In genomic region chr12:106115450-106115849, GRCh38 we compare ENCODE assay signal across 20 cellular contexts. TPM values are rescaled to one million over a fixed set of nuclear protein-coding genes. Genes with fewer than 3 reads are reported as not detected.
DNase-seq lines count a peak whose midpoint lies in the region; ATAC-seq and TF ChIP-seq lines count a peak whose summit lies in the region.
"Had no signal": no experiment of that assay in that cellular context is flagged by ENCODE, and none has a peak within 500 bp of the region (broad histone marks: within the 10 kb centered on the region; RNA-seq: fewer than 3 reads in every experiment).

No MANE protein-coding gene starts in this region.

- H3K27ac Mint-ChIP-seq in brain (peak overlapping the region; percentile 25 to 87 (median 58)), nephron (peak overlapping the region; percentile 61 to 83 (median 73))
- H3K27ac Mint-ChIP-seq: activated CD4-positive, alpha-beta memory T cell treated with anti-CD3 and anti-CD28 coated beads for 36 hours; activated naive CD8-positive, alpha-beta T cell; activated T-cell treated with anti-CD3 and anti-CD28 coated beads, Interleukin-2, amount 50 U/mL, for 24 hours; CD14-positive monocyte; progenitor cell of endocrine pancreas; stimulated activated memory B cell treated with anti-CD40 and anti-IgM and Interleukin-4, amounts not matched to agents 10 μg/mL and 1 μg/mL and 100 μg/mL, for 72 hours; type B pancreatic cell had no signal

- H3K36me3 ChIP-seq in right atrium auricular region (no peaks in the 10 kb centered on the region), upper lobe of left lung (no peaks in the 10 kb centered on the region)
- H3K36me3 ChIP-seq: cardiac muscle cell had no signal

- TF ChIP-seq POLR2A in upper lobe of left lung (IDR thresholded peaks at IDR 0.05) (no peak), GM18505 (IDR thresholded peaks at IDR 0.05; ENCODE audit: borderline replicate concordance, extremely low read depth, insufficient read depth, insufficient read length) (no peak)

- ATAC-seq in Right ventricle myocardium inferior (no peak), HG03571 (IDR thresholded peaks at IDR 0.05; ENCODE audit: unreplicated experiment) (no peak), upper lobe of left lung (ENCODE audit: low FRiP score in 2 of 2) (no peak), GM18505 (IDR thresholded peaks at IDR 0.05; ENCODE audit: unreplicated experiment) (no peak)
- ATAC-seq: stimulated activated memory B cell treated with anti-CD40 and anti-IgM and Interleukin-4, amounts not matched to agents 10 μg/mL and 1 μg/mL and 100 μg/mL, for 72 hours had no signal

- H3K4me3 ChIP-seq in right atrium auricular region (no peak overlapping the region), upper lobe of left lung (no peak overlapping the region)
- H3K4me3 ChIP-seq: cardiac muscle cell had no signal

- intact Hi-C loops in Right ventricle myocardium inferior (cut with DNase I): no loop called here

- no peak for TF ChIP-seq EP300 in upper lobe of left lung (IDR thresholded peaks at IDR 0.05)

- TF ChIP-seq CTCF in right atrium auricular region (IDR thresholded peaks at IDR 0.05): no peak
- TF ChIP-seq CTCF in brain (conservative IDR thresholded peaks at IDR 0.05): no peak
- TF ChIP-seq CTCF in nephron (IDR thresholded peaks at IDR 0.05; ENCODE audit: unreplicated experiment in 3 of 3): no peak
- TF ChIP-seq CTCF in upper lobe of left lung (IDR thresholded peaks at IDR 0.05): no peak

- WGBS in upper lobe of left lung, 2 donors: 80% methylated on average over 10 of the region's 10 CpGs

- H3K9me3 ChIP-seq in right atrium auricular region (no peaks in the 10 kb centered on the region), upper lobe of left lung (no peaks in the 10 kb centered on the region)

- peaks cover 0 to 87% of the 10 kb centered on the region in 2 donors for H3K4me1 ChIP-seq in right atrium auricular region
- H3K4me1 ChIP-seq in upper lobe of left lung: peaks cover 16 to 34% (median 23%) of the 10 kb centered on the region in 4 donors

- H3K27me3 ChIP-seq in right atrium auricular region (no peaks in the 10 kb centered on the region), upper lobe of left lung (no peaks in the 10 kb centered on the region)
- H3K27me3 ChIP-seq: cardiac muscle cell had no signal

- peaks cover 86% of the 10 kb centered on the region for H3K4me1 Mint-ChIP-seq in brain
- H3K4me1 Mint-ChIP-seq in nephron: peaks cover 82% of the 10 kb centered on the region

- H3K4me3 Mint-ChIP-seq in brain (peak overlapping the region in 4 of 5 experiments; percentile 5 to 70 (median 37)), nephron (peak overlapping the region in 1 of 3 experiments; percentile 45)
- H3K4me3 Mint-ChIP-seq: activated CD4-positive, alpha-beta memory T cell treated with anti-CD3 and anti-CD28 coated beads for 36 hours; activated naive CD8-positive, alpha-beta T cell; activated T-cell treated with anti-CD3 and anti-CD28 coated beads, Interleukin-2, amount 50 U/mL, for 24 hours; CD14-positive monocyte; stimulated activated memory B cell treated with anti-CD40 and anti-IgM and Interleukin-4, amounts not matched to agents 10 μg/mL and 1 μg/mL and 100 μg/mL, for 72 hours; type B pancreatic cell had no signal

- no peaks in the 10 kb centered on the region for H3K9me3 Mint-ChIP-seq in brain
- no peaks in the 10 kb centered on the region for H3K9me3 Mint-ChIP-seq in nephron
- H3K9me3 Mint-ChIP-seq: activated CD4-positive, alpha-beta memory T cell treated with anti-CD3 and anti-CD28 coated beads for 36 hours; activated T-cell treated with anti-CD3 and anti-CD28 coated beads, Interleukin-2, amount 50 U/mL, for 24 hours; stimulated activated memory B cell treated with anti-CD40 and anti-IgM and Interleukin-4, amounts not matched to agents 10 μg/mL and 1 μg/mL and 100 μg/mL, for 72 hours; type B pancreatic cell had no signal

- peak overlapping the region; percentile 18 to 85 for H3K27ac ChIP-seq in right atrium auricular region
- no peak overlapping the region for H3K27ac ChIP-seq in upper lobe of left lung
- H3K27ac ChIP-seq: cardiac muscle cell, VCaP had no signal

- H3K27me3 Mint-ChIP-seq in brain: no peaks in the 10 kb centered on the region
- peaks cover 4% of the 10 kb centered on the region for H3K27me3 Mint-ChIP-seq in nephron (ENCODE audit: low read depth)
- H3K27me3 Mint-ChIP-seq: progenitor cell of endocrine pancreas had no signal

- H3K36me3 Mint-ChIP-seq in brain (no peaks in the 10 kb centered on the region), nephron (ENCODE audit: low read depth) (no peaks in the 10 kb centered on the region)
- H3K36me3 Mint-ChIP-seq: activated CD4-positive, alpha-beta memory T cell treated with anti-CD3 and anti-CD28 coated beads for 36 hours; activated naive CD8-positive, alpha-beta T cell; CD14-positive monocyte; stimulated activated memory B cell treated with anti-CD40 and anti-IgM and Interleukin-4, amounts not matched to agents 10 μg/mL and 1 μg/mL and 100 μg/mL, for 72 hours; type B pancreatic cell had no signal

- DNase-seq in right atrium auricular region (ENCODE audit: low spot score) (no peak), Right ventricle myocardium inferior (ENCODE audit: missing footprints) (no peak), upper lobe of left lung (no peak), NCI-H510A (lab: John Stamatoyannopoulos, UW) (no peak)
- DNase-seq: activated CD4-positive, alpha-beta memory T cell treated with anti-CD3 and anti-CD28 coated beads for 36 hours; activated T-cell treated with anti-CD3 and anti-CD28 coated beads, Interleukin-2, amount 50 U/mL, for 24 hours; effector CD8-positive, alpha-beta T cell; NCI-H1092 treated with DMSO at 0.1 percent for 48 hours; T-helper 1 cell had no signal

RNA-seq across cellular contexts. Expression of gene NUAK1, which starts 23.3 kb away (rescaled TPM):
- 10 to 100 TPM; 16.9 to 30.1 TPM for total RNA-seq in right atrium auricular region
- total RNA-seq in Right ventricle myocardium inferior: 42.1 TPM
- polyA plus RNA-seq in brain (ENCODE audit: insufficient read depth, low read depth, low replicate concordance): 11.5 TPM
- 10 to 100 TPM in 4 of 6 donors, 1 to 10 TPM in 2; 7.1 to 28.7 (median 10.9) TPM for total RNA-seq in upper lobe of left lung
- polyA plus RNA-seq: CD14-positive monocyte had no signal

Comparison
In these comparisons a context has a peak if more than half of its experiments do, and no peak if none do; other contexts are left out.
1. H3K27ac ChIP-seq: peak in right atrium auricular region (2 of 2); none in upper lobe of left lung (0 of 4).